14 cellular contexts compared by ENCODE assay signal in genomic region chr5:34762321-34762871, GRCh38.
DNase-seq lines count a peak whose midpoint lies in the region; FAIRE-seq and TF ChIP-seq lines count a peak whose summit lies in the region.
"Had no signal": no experiment of that assay in that cellular context is flagged by ENCODE, and none has a peak within 500 bp of the region (broad histone marks: within the 10 kb centered on the region; RNA-seq: fewer than 3 reads in every experiment).

No MANE protein-coding gene starts in this region.

- TF ChIP-seq CTCF in sigmoid colon (IDR thresholded peaks at IDR 0.05): no peak

- H3K27ac ChIP-seq in sigmoid colon (peak overlapping the region in 3 of 4 donors; percentile 6 to 48 (median 27)), small intestine (ENCODE audit: low read depth in 1 of 2, low read length in 1 of 2) (no peak overlapping the region)
- H3K27ac ChIP-seq: SK-N-MC had no signal

- DNase-seq in AG20443 (ENCODE audit: low spot score) (peak; percentile 90), amniotic epithelial cell (ENCODE audit: low read depth) (peak; percentile 78), glomerular endothelial cell (ENCODE audit: extremely low read depth, low read depth, low spot score) (peak; percentile 10), sigmoid colon (no peak), SHP77 treated with DMSO at 0.1 percent for 48 hours (lab: John Stamatoyannopoulos, UW) (no peak), small intestine (no peak)
- no peak for DNase-seq in central memory CD4-positive, alpha-beta T cell
- no peak for DNase-seq in activated CD8-positive, alpha-beta memory T cell treated with anti-CD3 and anti-CD28 coated beads for 24 hours
- DNase-seq: activated CD4-positive, alpha-beta T cell treated with anti-CD3 and anti-CD28 coated beads, Interleukin-2, amount 10 ng/mL, durations not matched to agents 7 days and 5 days; activated naive CD4-positive, alpha-beta T cell; effector memory CD8-positive, alpha-beta T cell; NCI-H748 treated with DMSO at 0.1 percent for 48 hours had no signal

- intact Hi-C loops in sigmoid colon (cut with DNase I): no loop called here

- FAIRE-seq in small intestine (lab: Jason Lieb, UNC): no peak
- FAIRE-seq: islet of Langerhans had no signal

- H3K4me3 ChIP-seq in sigmoid colon: no peak overlapping the region
- no peak overlapping the region for H3K4me3 ChIP-seq in small intestine (ENCODE audit: low read depth in 1 of 2, low read length in 2 of 2)
- H3K4me3 ChIP-seq: SK-N-MC had no signal

- peaks cover 0 to 14% (median 9%) of the 10 kb centered on the region in 4 donors for H3K4me1 ChIP-seq in sigmoid colon
- peaks cover 0 to under 1% of the 10 kb centered on the region in 2 donors for H3K4me1 ChIP-seq in small intestine (ENCODE audit: control insufficient read depth in 2 of 2, insufficient read depth in 1 of 2, low read depth in 1 of 2, low read length in 1 of 2)

- TF ChIP-seq EP300 in sigmoid colon (IDR thresholded peaks at IDR 0.05): no peak

- no peaks in the 10 kb centered on the region for H3K9me3 ChIP-seq in sigmoid colon
- H3K9me3 ChIP-seq in small intestine (ENCODE audit: control insufficient read depth, low read depth): no peaks in the 10 kb centered on the region

- TF ChIP-seq POLR2A in sigmoid colon (IDR thresholded peaks at IDR 0.05): no peak

- peaks cover 0 to 21% (median 0%) of the 10 kb centered on the region in 4 donors for H3K36me3 ChIP-seq in sigmoid colon
- no peaks in the 10 kb centered on the region for H3K36me3 ChIP-seq in small intestine (ENCODE audit: control insufficient read depth in 2 of 2, insufficient read depth in 2 of 2, low read length in 2 of 2)

- no peaks in the 10 kb centered on the region for H3K27me3 ChIP-seq in sigmoid colon
- no peaks in the 10 kb centered on the region for H3K27me3 ChIP-seq in small intestine (ENCODE audit: control insufficient read depth in 2 of 2, insufficient read depth in 2 of 2, low read length in 2 of 2)

- 67 to 68% methylated on average over 5 of the region's 5 CpGs for WGBS in sigmoid colon, 2 donors
- WGBS in small intestine, 3 donors: 61 to 81% (median 80%) methylated on average over 5 of the region's 5 CpGs

Comparison
In these comparisons a context has a peak if more than half of its experiments do, and no peak if none do; other contexts are left out.
1. DNase-seq: peak in AG20443 (single experiment), amniotic epithelial cell (single experiment) and glomerular endothelial cell (single experiment); none in sigmoid colon (single experiment), central memory CD4-positive, alpha-beta T cell (single experiment), activated CD8-positive, alpha-beta memory T cell treated with anti-CD3 and anti-CD28 coated beads for 24 hours (single experiment), SHP77 treated with DMSO at 0.1 percent for 48 hours (single experiment) and small intestine (single experiment).
2. H3K27ac ChIP-seq: peak in sigmoid colon (3 of 4); none in small intestine (0 of 2).